ENCODE assay signal across 2 cellular contexts in genomic region chr3:42148982-42149432, GRCh38.
TF ChIP-seq lines count a peak whose summit lies in the region.

No MANE protein-coding gene starts in this region.

TF ChIP-seq in liver, 16 proteins besides CTCF, POLR2A, EP300 and RAD21:
- TF ChIP-seq SP1 (IDR thresholded peaks at IDR 0.05): no peak
- TF ChIP-seq, protein P1, sequence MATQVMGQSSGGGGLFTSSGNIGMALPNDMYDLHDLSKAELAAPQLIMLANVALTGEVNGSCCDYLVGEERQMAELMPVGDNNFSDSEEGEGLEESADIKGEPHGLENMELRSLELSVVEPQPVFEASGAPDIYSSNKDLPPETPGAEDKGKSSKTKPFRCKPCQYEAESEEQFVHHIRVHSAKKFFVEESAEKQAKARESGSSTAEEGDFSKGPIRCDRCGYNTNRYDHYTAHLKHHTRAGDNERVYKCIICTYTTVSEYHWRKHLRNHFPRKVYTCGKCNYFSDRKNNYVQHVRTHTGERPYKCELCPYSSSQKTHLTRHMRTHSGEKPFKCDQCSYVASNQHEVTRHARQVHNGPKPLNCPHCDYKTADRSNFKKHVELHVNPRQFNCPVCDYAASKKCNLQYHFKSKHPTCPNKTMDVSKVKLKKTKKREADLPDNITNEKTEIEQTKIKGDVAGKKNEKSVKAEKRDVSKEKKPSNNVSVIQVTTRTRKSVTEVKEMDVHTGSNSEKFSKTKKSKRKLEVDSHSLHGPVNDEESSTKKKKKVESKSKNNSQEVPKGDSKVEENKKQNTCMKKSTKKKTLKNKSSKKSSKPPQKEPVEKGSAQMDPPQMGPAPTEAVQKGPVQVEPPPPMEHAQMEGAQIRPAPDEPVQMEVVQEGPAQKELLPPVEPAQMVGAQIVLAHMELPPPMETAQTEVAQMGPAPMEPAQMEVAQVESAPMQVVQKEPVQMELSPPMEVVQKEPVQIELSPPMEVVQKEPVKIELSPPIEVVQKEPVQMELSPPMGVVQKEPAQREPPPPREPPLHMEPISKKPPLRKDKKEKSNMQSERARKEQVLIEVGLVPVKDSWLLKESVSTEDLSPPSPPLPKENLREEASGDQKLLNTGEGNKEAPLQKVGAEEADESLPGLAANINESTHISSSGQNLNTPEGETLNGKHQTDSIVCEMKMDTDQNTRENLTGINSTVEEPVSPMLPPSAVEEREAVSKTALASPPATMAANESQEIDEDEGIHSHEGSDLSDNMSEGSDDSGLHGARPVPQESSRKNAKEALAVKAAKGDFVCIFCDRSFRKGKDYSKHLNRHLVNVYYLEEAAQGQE (IDR thresholded peaks at IDR 0.05): peak; percentile 97

TF ChIP-seq in HepG2, 621 proteins besides CTCF, POLR2A, EP300 and RAD21:
- TF ChIP-seq CHD4 (IDR thresholded peaks at IDR 0.05; ENCODE audit: borderline replicate concordance, low read length): no peak
- TF ChIP-seq, protein P1 (IDR thresholded peaks at IDR 0.05; ENCODE audit: borderline replicate concordance in 1 of 2, low read depth in 1 of 2, low read length in 2 of 2): peak in 1 of 2 experiments; percentile 64; a peak in 1 of 4 replicates
TF ChIP-seq in HepG2: peak in this region for 1.
